Comparison of ENCODE assay signal across 1 cellular context in the genomic region with DNA sequence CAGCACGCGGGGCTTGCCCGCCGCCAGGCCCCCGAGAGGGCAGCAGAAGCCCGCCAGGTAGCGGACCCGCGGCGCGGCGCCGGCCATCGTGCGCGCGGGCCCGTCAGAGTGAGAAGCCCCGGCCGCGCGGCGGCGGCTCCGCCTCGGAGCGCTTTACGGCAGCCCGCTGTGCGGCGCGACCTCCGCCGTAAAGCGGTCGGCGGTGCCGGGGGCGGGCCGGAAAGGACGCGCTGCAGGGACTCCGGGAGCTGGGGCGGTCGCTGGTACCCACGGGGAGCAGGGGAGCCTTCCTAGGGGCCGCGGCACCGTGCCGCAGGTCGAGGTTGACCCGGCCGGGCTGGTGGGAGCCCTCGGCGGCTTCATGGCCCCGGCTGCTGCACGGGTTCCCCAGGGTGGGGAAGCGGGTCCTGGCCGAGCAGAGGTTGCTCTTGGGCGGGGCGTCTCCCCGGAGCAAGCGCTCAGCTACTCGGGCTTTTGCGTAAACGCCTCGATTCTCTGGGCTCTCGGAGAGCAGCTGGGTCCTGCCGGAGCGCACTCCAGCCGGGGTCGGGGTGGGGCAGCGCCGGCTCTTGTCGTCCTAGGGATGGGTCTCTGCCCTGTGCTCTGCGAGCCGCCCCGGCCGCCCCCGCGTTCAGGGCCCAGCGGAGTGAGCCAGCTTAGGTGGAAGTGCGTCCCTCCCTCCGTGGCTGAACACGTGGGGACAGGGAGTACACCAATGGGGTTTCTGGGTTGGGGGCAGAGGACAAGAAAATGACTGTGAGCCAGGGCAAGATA.
TF ChIP-seq lines count a peak whose summit lies in the region.

Gene FAAP100 (minus strand): TSS at position 110 of the 774 bp plus-strand sequence. CDS start 23 bp downstream, at position 87.

TF ChIP-seq in SK-N-SH, 30 proteins besides CTCF, POLR2A, EP300 and RAD21 (continued from another document):
- TF ChIP-seq ZBTB33 (IDR thresholded peaks at IDR 0.05; ENCODE audit: borderline replicate concordance, low read depth), result peak; percentile 75; the same call in 1 of the 2 replicates
- TF ChIP-seq NRF1 (IDR thresholded peaks at IDR 0.05; ENCODE audit: low read depth, low read length), result peak; percentile 40
- TF ChIP-seq POLR2AphosphoS5 (IDR thresholded peaks at IDR 0.05; ENCODE audit: low read depth, low read length), result peak; percentile 62; the same call in 1 of the 2 replicates
- TF ChIP-seq MEF2A (IDR thresholded peaks at IDR 0.05; ENCODE audit: borderline replicate concordance, low read depth), result peak; percentile 21; the same call in 1 of the 2 replicates
- no peak for TF ChIP-seq FOXM1 (IDR thresholded peaks at IDR 0.05; ENCODE audit: low read depth)
- no peak for TF ChIP-seq PBX3 (IDR thresholded peaks at IDR 0.05)
- no peak for TF ChIP-seq CHD2 (IDR thresholded peaks at IDR 0.05; ENCODE audit: low read length, partially characterized antibody)
- 0 out of 2 replicates have a peak, but pooled peaks have one; percentile 41 for TF ChIP-seq REST (IDR thresholded peaks at IDR 0.05; ENCODE audit: low read depth, low read length)
- TF ChIP-seq JUND (IDR thresholded peaks at IDR 0.05), result no peak
- peak; percentile 65; the same call in 1 of the 2 replicates for TF ChIP-seq SIN3A (IDR thresholded peaks at IDR 0.05; ENCODE audit: borderline replicate concordance, low read depth, low read length)
- peak; percentile 40 for TF ChIP-seq YY1 (IDR thresholded peaks at IDR 0.05; ENCODE audit: low read depth)
- peak; percentile 11; the same call in 1 of the 2 replicates for TF ChIP-seq NFIC (IDR thresholded peaks at IDR 0.05; ENCODE audit: borderline replicate concordance)
- no peak for TF ChIP-seq FOSL2 (IDR thresholded peaks at IDR 0.05; ENCODE audit: borderline replicate concordance, low read depth)
- TF ChIP-seq, protein P1, sequence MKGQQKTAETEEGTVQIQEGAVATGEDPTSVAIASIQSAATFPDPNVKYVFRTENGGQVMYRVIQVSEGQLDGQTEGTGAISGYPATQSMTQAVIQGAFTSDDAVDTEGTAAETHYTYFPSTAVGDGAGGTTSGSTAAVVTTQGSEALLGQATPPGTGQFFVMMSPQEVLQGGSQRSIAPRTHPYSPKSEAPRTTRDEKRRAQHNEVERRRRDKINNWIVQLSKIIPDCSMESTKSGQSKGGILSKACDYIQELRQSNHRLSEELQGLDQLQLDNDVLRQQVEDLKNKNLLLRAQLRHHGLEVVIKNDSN (IDR thresholded peaks at IDR 0.05; ENCODE audit: borderline replicate concordance, low read depth), result peak; percentile 57; the same call in 1 of the 2 replicates
- peak; percentile 78 for TF ChIP-seq GABPA (IDR thresholded peaks at IDR 0.05; ENCODE audit: low read depth)
- 0 out of 2 replicates have a peak, but pooled peaks have one; percentile 6 for TF ChIP-seq TEAD4 (IDR thresholded peaks at IDR 0.05; ENCODE audit: borderline replicate concordance, insufficient read depth)
- no peak for TF ChIP-seq RCOR1 (IDR thresholded peaks at IDR 0.05; ENCODE audit: low read length)
TF ChIP-seq in SK-N-SH: peak in this region for 17.
